25 cellular contexts compared by ENCODE assay signal in genomic region chr2:24597181-24597870, GRCh38.
DNase-seq lines count a peak whose midpoint lies in the region; ATAC-seq and TF ChIP-seq lines count a peak whose summit lies in the region.
"Had no signal": no experiment of that assay in that cellular context is flagged by ENCODE, and none has a peak within 500 bp of the region (broad histone marks: within the 10 kb centered on the region; RNA-seq: fewer than 3 reads in every experiment).

No MANE protein-coding gene starts in this region.

- H3K4me3 Mint-ChIP-seq in natural killer cell (no peak overlapping the region), immature natural killer cell (no peak overlapping the region)
- H3K4me3 Mint-ChIP-seq in natural killer cell treated with Interleukin-12 subunit alpha and Interleukin-12 subunit beta and Interleukin-15 and Interleukin-18, amount 100 ng/mL, for 72 hours: no peak overlapping the region
- H3K4me3 Mint-ChIP-seq: CD14-positive monocyte had no signal

- POLR2A ChIA-PET in HEK293T (lab: Yijun Ruan, JAX): no interaction called here

- H3K27ac Mint-ChIP-seq in natural killer cell (peak overlapping the region; percentile 65 to 70), immature natural killer cell (peak overlapping the region in 5 of 6 donors; percentile 48 to 65 (median 55))
- peak overlapping the region in 1 of 2 donors; percentile 43 for H3K27ac Mint-ChIP-seq in natural killer cell treated with Interleukin-12 subunit alpha and Interleukin-12 subunit beta and Interleukin-15 and Interleukin-18, amount 100 ng/mL, for 72 hours
- H3K27ac Mint-ChIP-seq: CD14-positive monocyte had no signal

- ATAC-seq in natural killer cell: no peak
- ATAC-seq in natural killer cell treated with Interleukin-12 subunit alpha and Interleukin-12 subunit beta and Interleukin-15 and Interleukin-18, amount 100 ng/mL, for 72 hours: no peak
- no peak for ATAC-seq in HG02610 (IDR thresholded peaks at IDR 0.05; ENCODE audit: unreplicated experiment)
- ATAC-seq: HCT116 had no signal

- TF ChIP-seq CTCF in natural killer cell (IDR thresholded peaks at IDR 0.05): no peak

- H3K9me3 Mint-ChIP-seq in natural killer cell (no peaks in the 10 kb centered on the region), immature natural killer cell (no peaks in the 10 kb centered on the region)
- no peaks in the 10 kb centered on the region for H3K9me3 Mint-ChIP-seq in natural killer cell treated with Interleukin-12 subunit alpha and Interleukin-12 subunit beta and Interleukin-15 and Interleukin-18, amount 100 ng/mL, for 72 hours

- intact Hi-C loops in natural killer cell (cut with micrococcal nuclease): no loop called here

- H3K4me1 Mint-ChIP-seq in natural killer cell (peaks cover 17 to 27% of the 10 kb centered on the region in 2 donors), immature natural killer cell (peaks cover 24 to 61% of the 10 kb centered on the region in 2 donors)
- H3K4me1 Mint-ChIP-seq in natural killer cell treated with Interleukin-12 subunit alpha and Interleukin-12 subunit beta and Interleukin-15 and Interleukin-18, amount 100 ng/mL, for 72 hours (ENCODE audit: low read depth in 2 of 2): peaks cover 16 to 33% of the 10 kb centered on the region in 2 donors

- no peak for DNase-seq in natural killer cell
- DNase-seq in natural killer cell treated with Interleukin-12 subunit alpha and Interleukin-12 subunit beta and Interleukin-15 and Interleukin-18, amount 100 ng/mL, for 72 hours (ENCODE audit: low spot score): no peak
- peak; percentile 72 for DNase-seq in SK-MEL-5 (ENCODE audit: low read depth, low spot score)
- no peak for DNase-seq in immature natural killer cell
- DNase-seq in putamen (ENCODE audit: low spot score): no peak
- DNase-seq in HEK293T (ENCODE audit: extremely low spot score): no peak
- no peak for DNase-seq in NAMALWA (ENCODE audit: low spot score)
- DNase-seq: 8988T, ACHN, BE2C, KBM-7, MM.1S, NCI-H1092, NCI-H1417 treated with DMSO at 0.1 percent for 48 hours, NCI-H1694 treated with DMSO at 0.1 percent for 48 hours, NCI-H2081, NCI-H345, NCI-H510A treated with DMSO at 0.1 percent for 48 hours, NCI-H774, SIG-M5, SK-N-SH, SW 1271 had no signal

- in situ Hi-C loops in SK-MEL-5 (cut with HindIII; ENCODE audit: low pct_unique_long_range_greater_than_20kb, low sequenced_read_pairs): no loop called here

- no peaks in the 10 kb centered on the region for H3K27me3 Mint-ChIP-seq in natural killer cell (ENCODE audit: low read depth in 2 of 2)
- H3K27me3 Mint-ChIP-seq in natural killer cell treated with Interleukin-12 subunit alpha and Interleukin-12 subunit beta and Interleukin-15 and Interleukin-18, amount 100 ng/mL, for 72 hours: no peaks in the 10 kb centered on the region
- H3K27me3 Mint-ChIP-seq in immature natural killer cell (ENCODE audit: low read depth in 3 of 3): peaks cover 0 to 2% (median 0%) of the 10 kb centered on the region in 3 donors

- H3K36me3 Mint-ChIP-seq in natural killer cell (no peaks in the 10 kb centered on the region), immature natural killer cell (no peaks in the 10 kb centered on the region)
- H3K36me3 Mint-ChIP-seq in natural killer cell treated with Interleukin-12 subunit alpha and Interleukin-12 subunit beta and Interleukin-15 and Interleukin-18, amount 100 ng/mL, for 72 hours: peaks cover 6% of the 10 kb centered on the region

- CTCF ChIA-PET in HEK293T (lab: Yijun Ruan, JAX): no interaction called here

TF ChIP-seq in HEK293T, 16 proteins besides CTCF, POLR2A, EP300 and RAD21:
- no peak for TF ChIP-seq FOXA1 (IDR thresholded peaks at IDR 0.05)
TF ChIP-seq in HEK293T: peak in this region for 0.
